In the genomic region with DNA sequence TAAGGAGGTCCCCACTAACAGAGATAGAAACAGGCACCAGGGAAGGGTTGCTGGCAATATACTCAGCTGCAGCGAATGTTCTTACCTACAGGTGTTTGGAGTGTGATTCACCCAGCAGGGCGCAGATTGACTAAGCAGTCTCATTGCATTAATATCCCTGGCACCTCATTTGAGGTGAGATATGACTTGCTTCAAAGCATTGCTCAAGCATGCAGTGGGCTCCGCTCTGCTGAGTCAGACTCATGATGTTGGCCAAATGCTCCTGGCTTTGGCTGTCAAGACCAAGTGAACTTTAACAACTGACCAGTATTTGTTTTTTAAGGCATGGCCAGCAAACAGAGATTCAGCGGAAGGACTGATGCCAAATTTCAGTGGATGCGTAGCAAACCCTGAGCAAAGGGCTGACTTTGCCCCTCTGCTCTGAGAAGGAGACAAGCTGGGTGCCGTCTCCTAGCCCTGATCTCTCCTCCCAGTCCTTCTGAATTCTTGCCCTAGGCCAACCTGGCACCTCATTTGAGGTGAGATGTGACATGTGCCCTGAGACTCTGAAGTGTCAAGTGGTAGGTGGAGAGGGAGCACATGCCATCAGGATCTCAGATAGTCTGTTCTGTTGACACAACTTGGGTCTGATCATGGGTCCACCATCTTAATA, we compare ENCODE assay signal across 11 cellular contexts.
DNase-seq lines count a peak whose midpoint lies in the region; ATAC-seq and TF ChIP-seq lines count a peak whose summit lies in the region.
"Had no signal": no experiment of that assay in that cellular context is flagged by ENCODE, and none has a peak within 500 bp of the region (broad histone marks: within the 10 kb centered on the region; RNA-seq: fewer than 3 reads in every experiment).

No MANE protein-coding gene starts in this region.

- WGBS in liver = 40% methylated on average over 6 of the region's 6 CpGs

- TF ChIP-seq RAD21 in liver (IDR thresholded peaks at IDR 0.05) = peak; percentile 28 to 38

- no peak overlapping the region for H3K4me3 ChIP-seq in liver (ENCODE audit: low read depth in 1 of 3, low read length in 3 of 3)
- H3K4me3 ChIP-seq in effector memory CD4-positive, alpha-beta T cell (ENCODE audit: insufficient read depth, low read depth, low read length, poor library complexity, severe bottlenecking) = no peak overlapping the region
- H3K4me3 ChIP-seq: tibial artery had no signal

- ATAC-seq in HG03354 (IDR thresholded peaks at IDR 0.05; ENCODE audit: poor library complexity, severe bottlenecking, unreplicated experiment) (peak; percentile 51), GM18867 (IDR thresholded peaks at IDR 0.05; ENCODE audit: unreplicated experiment) (no peak), HG03521 (IDR thresholded peaks at IDR 0.05; ENCODE audit: unreplicated experiment) (no peak)

- peaks cover 2 to 8% (median 5%) of the 10 kb centered on the region in 4 donors for H3K4me1 ChIP-seq in liver (ENCODE audit: control insufficient read depth in 4 of 4, insufficient read depth in 4 of 4, low read length in 3 of 4)
- H3K4me1 ChIP-seq in effector memory CD4-positive, alpha-beta T cell (ENCODE audit: control insufficient read depth, insufficient read depth, low read length, poor library complexity, severe bottlenecking) = no peaks in the 10 kb centered on the region
- H3K4me1 ChIP-seq: tibial artery had no signal

- H3K36me3 Mint-ChIP-seq in activated CD4-positive, alpha-beta memory T cell treated with anti-CD3 and anti-CD28 coated beads, Interleukin-2, amount 10 ng/mL, durations not matched to agents 7 days and 5 days (ENCODE audit: low read depth) = peaks cover 7% of the 10 kb centered on the region

- peak; percentile 22 to 40 for DNase-seq in activated CD4-positive, alpha-beta T cell treated with anti-CD3 and anti-CD28 coated beads, Interleukin-2, amount 50 U/mL, for 48 hours
- DNase-seq in activated CD4-positive, alpha-beta T cell treated with anti-CD3 and anti-CD28 coated beads, Interleukin-2, amount 50 U/mL, for 4 hours = no peak
- DNase-seq in activated CD4-positive, alpha-beta memory T cell treated with anti-CD3 and anti-CD28 coated beads, Interleukin-2, amount 10 ng/mL, durations not matched to agents 7 days and 5 days = peak; percentile 19
- no peak for DNase-seq in effector memory CD4-positive, alpha-beta T cell
- DNase-seq: kidney, SHP77 treated with DMSO at 0.1 percent for 48 hours, tibial artery had no signal

- CTCF ChIA-PET in activated CD4-positive, alpha-beta memory T cell treated with anti-CD3 and anti-CD28 coated beads, Interleukin-2, amount 10 ng/mL, durations not matched to agents 7 days and 5 days (lab: Charles Lee) = interaction anchor here (0.6 kb wide), 1 partner anchor 74 kb away, joined by 3 read pairs; no protein-coding TSS in a partner anchor

- no peaks in the 10 kb centered on the region for H3K36me3 ChIP-seq in liver (ENCODE audit: control insufficient read depth in 4 of 4, insufficient read depth in 3 of 4, low read depth in 1 of 4, low read length in 3 of 4)
- H3K36me3 ChIP-seq in effector memory CD4-positive, alpha-beta T cell (ENCODE audit: control insufficient read depth, insufficient read depth, low read length) = no peaks in the 10 kb centered on the region
- H3K36me3 ChIP-seq: tibial artery had no signal

- H3K4me3 Mint-ChIP-seq in activated CD4-positive, alpha-beta memory T cell treated with anti-CD3 and anti-CD28 coated beads, Interleukin-2, amount 10 ng/mL, durations not matched to agents 7 days and 5 days = no peak overlapping the region

- peaks cover 2% of the 10 kb centered on the region for H3K9me3 Mint-ChIP-seq in activated CD4-positive, alpha-beta memory T cell treated with anti-CD3 and anti-CD28 coated beads, Interleukin-2, amount 10 ng/mL, durations not matched to agents 7 days and 5 days

- H3K9me3 ChIP-seq in liver (ENCODE audit: control insufficient read depth in 4 of 4, low read length in 3 of 4) = peaks cover 0 to 4% (median 0%) of the 10 kb centered on the region in 4 donors
- H3K9me3 ChIP-seq in effector memory CD4-positive, alpha-beta T cell (ENCODE audit: control insufficient read depth, low read length) = no peaks in the 10 kb centered on the region

- no peak overlapping the region for H3K9ac ChIP-seq in liver (ENCODE audit: low read depth in 1 of 2, low read length in 2 of 2)

- no peaks in the 10 kb centered on the region for H3K27me3 ChIP-seq in liver (ENCODE audit: control insufficient read depth in 4 of 4, insufficient read depth in 4 of 4, low read length in 3 of 4)
- H3K27me3 ChIP-seq in effector memory CD4-positive, alpha-beta T cell (replicated peaks; ENCODE audit: control insufficient read depth, insufficient read depth, low read length, poor library complexity, severe bottlenecking) = no peaks in the 10 kb centered on the region

- POLR2A ChIA-PET in activated CD4-positive, alpha-beta memory T cell treated with anti-CD3 and anti-CD28 coated beads, Interleukin-2, amount 10 ng/mL, durations not matched to agents 7 days and 5 days (lab: Charles Lee) = no interaction called here

- H3K4me1 Mint-ChIP-seq in activated CD4-positive, alpha-beta memory T cell treated with anti-CD3 and anti-CD28 coated beads, Interleukin-2, amount 10 ng/mL, durations not matched to agents 7 days and 5 days = peaks cover 11% of the 10 kb centered on the region

- H3K27ac ChIP-seq in liver (ENCODE audit: low read depth in 1 of 2, low read length in 2 of 2) = peak overlapping the region in 1 of 2 donors; percentile 42
- H3K27ac ChIP-seq in effector memory CD4-positive, alpha-beta T cell (ENCODE audit: insufficient read depth, low read length, poor library complexity, severe bottlenecking) = no peak overlapping the region
- H3K27ac ChIP-seq: tibial artery had no signal

- TF ChIP-seq CTCF in liver (IDR thresholded peaks at IDR 0.05; ENCODE audit: low read depth, low read length, missing input control) = no peak

- H3K27ac Mint-ChIP-seq in activated CD4-positive, alpha-beta memory T cell treated with anti-CD3 and anti-CD28 coated beads, Interleukin-2, amount 10 ng/mL, durations not matched to agents 7 days and 5 days = no peak overlapping the region

- peaks cover 51% of the 10 kb centered on the region for H3K27me3 Mint-ChIP-seq in activated CD4-positive, alpha-beta memory T cell treated with anti-CD3 and anti-CD28 coated beads, Interleukin-2, amount 10 ng/mL, durations not matched to agents 7 days and 5 days

TF ChIP-seq in liver, 16 proteins besides CTCF, POLR2A, EP300 and RAD21 (continues in another document):
- TF ChIP-seq FOXA2 (IDR thresholded peaks at IDR 0.05) = peak; percentile 77
- peak; percentile 62 to 90 for TF ChIP-seq RXRA (IDR thresholded peaks at IDR 0.05)
- TF ChIP-seq, protein P1, sequence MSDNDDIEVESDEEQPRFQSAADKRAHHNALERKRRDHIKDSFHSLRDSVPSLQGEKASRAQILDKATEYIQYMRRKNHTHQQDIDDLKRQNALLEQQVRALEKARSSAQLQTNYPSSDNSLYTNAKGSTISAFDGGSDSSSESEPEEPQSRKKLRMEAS (IDR thresholded peaks at IDR 0.05) = peak; percentile 86
- no peak for TF ChIP-seq NR2F2 (IDR thresholded peaks at IDR 0.05)
- TF ChIP-seq YY1 (IDR thresholded peaks at IDR 0.05) = peak; percentile 65
- no peak for TF ChIP-seq TAF1 (conservative IDR thresholded peaks at IDR 0.05)
- peak; percentile 65 for TF ChIP-seq FOXA1 (IDR thresholded peaks at IDR 0.05)
- peak; percentile 74 to 93 for TF ChIP-seq JUND (IDR thresholded peaks at IDR 0.05)
- no peak for TF ChIP-seq EGR1 (IDR thresholded peaks at IDR 0.05; ENCODE audit: low read depth in 2 of 2)
- TF ChIP-seq, protein P2, sequence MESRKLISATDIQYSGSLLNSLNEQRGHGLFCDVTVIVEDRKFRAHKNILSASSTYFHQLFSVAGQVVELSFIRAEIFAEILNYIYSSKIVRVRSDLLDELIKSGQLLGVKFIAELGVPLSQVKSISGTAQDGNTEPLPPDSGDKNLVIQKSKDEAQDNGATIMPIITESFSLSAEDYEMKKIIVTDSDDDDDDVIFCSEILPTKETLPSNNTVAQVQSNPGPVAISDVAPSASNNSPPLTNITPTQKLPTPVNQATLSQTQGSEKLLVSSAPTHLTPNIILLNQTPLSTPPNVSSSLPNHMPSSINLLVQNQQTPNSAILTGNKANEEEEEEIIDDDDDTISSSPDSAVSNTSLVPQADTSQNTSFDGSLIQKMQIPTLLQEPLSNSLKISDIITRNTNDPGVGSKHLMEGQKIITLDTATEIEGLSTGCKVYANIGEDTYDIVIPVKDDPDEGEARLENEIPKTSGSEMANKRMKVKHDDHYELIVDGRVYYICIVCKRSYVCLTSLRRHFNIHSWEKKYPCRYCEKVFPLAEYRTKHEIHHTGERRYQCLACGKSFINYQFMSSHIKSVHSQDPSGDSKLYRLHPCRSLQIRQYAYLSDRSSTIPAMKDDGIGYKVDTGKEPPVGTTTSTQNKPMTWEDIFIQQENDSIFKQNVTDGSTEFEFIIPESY (IDR thresholded peaks at IDR 0.05) = peak; percentile 76
- TF ChIP-seq HNF4A (conservative IDR thresholded peaks at IDR 0.05) = peak; percentile 69 to 81
- TF ChIP-seq, protein P3, sequence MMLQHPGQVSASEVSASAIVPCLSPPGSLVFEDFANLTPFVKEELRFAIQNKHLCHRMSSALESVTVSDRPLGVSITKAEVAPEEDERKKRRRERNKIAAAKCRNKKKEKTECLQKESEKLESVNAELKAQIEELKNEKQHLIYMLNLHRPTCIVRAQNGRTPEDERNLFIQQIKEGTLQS (IDR thresholded peaks at IDR 0.05) = no peak

Comparison
In these comparisons a context has a peak if more than half of its experiments do, and no peak if none do; other contexts are left out.
1. DNase-seq: peak in activated CD4-positive, alpha-beta T cell treated with anti-CD3 and anti-CD28 coated beads, Interleukin-2, amount 50 U/mL, for 48 hours (2 of 2) and activated CD4-positive, alpha-beta memory T cell treated with anti-CD3 and anti-CD28 coated beads, Interleukin-2, amount 10 ng/mL, durations not matched to agents 7 days and 5 days (single experiment); none in activated CD4-positive, alpha-beta T cell treated with anti-CD3 and anti-CD28 coated beads, Interleukin-2, amount 50 U/mL, for 4 hours (0 of 2) and effector memory CD4-positive, alpha-beta T cell (0 of 3).